Comparison of ENCODE assay signal across 1 cellular context in the genomic region with DNA sequence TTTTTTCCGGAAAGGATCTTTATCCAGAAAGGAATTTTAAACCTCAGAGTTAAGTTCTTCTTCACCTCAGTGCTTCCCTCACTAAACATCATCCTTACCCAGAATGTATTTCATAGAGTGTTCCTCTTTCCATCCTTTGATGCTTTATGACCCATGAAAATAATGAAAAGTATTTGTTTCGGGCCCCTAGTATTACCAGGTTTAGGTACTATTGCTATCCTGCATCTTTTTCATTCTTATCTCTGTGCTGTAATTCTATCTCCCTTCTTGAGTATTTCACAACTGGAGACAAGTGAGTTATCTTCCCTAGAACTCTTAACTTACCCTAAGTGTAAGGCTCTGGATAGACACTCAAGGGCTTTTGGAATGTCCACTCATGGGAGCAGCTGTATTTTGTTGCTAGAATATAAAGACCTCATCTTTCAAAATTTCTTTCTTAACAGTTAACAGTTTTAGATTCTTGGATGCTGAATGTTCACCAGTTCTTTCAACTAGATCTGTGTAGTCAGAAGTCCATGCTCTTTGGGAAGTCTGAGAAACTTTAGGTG.
TF ChIP-seq lines count a peak whose summit lies in the region.

No MANE protein-coding gene starts in this region.

TF ChIP-seq in GM23338, 12 proteins besides CTCF, POLR2A, EP300 and RAD21 (continued from another document):
- TF ChIP-seq REST (IDR thresholded peaks at IDR 0.05; ENCODE audit: unreplicated experiment) (no peak), NANOG (IDR thresholded peaks at IDR 0.05; ENCODE audit: borderline replicate concordance) (no peak)
